ENCODE assay signal across 34 cellular contexts in the genomic region with DNA sequence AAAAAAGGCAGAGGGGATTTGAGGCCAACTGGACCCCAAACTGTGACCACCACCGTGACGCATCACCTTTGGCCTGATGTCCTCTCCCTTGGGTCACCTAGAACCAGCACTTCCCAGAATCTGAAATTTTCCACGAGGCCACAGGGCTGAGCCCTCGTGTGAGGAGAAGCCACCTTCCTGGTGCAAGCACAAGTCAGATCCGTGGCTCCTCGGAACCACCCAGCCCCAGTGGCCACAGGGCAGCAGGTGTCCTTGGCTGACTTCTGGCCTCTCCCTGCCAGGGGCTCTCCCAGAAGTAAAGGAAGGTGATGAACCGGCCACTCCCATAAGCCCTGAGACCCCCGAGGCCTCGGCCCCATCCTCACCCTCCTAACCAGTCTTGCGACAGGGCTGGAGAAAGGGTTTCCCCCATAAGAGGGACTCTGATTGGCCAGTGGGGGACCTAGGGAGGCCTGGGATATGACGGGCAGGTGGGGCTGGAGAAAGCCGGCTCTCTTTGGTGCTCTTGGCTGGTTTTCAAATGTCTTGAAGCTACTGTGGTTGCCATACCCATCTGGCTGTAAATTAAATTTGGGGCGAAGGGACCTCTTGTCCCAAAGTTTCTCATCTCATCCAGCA. TPM values are rescaled to one million over a fixed set of nuclear protein-coding genes. Genes with fewer than 3 reads are reported as not detected.
"Had no signal": no experiment of that assay in that cellular context is flagged by ENCODE, and none has a peak within 500 bp of the region (broad histone marks: within the 10 kb centered on the region; RNA-seq: fewer than 3 reads in every experiment).

No MANE protein-coding gene starts in this region.

- H3K27me3 ChIP-seq: MG63, Peyer's patch had no signal

- H3K27ac Mint-ChIP-seq: activated CD4-positive, alpha-beta memory T cell treated with anti-CD3 and anti-CD28 coated beads, Interleukin-2, amount 10 ng/mL, durations not matched to agents 7 days and 5 days; activated CD8-positive, alpha-beta memory T cell treated with anti-CD3 and anti-CD28 coated beads, Interleukin-2, amount 10 ng/mL, durations not matched to agents 7 days and 5 days; activated naive CD4-positive, alpha-beta T cell treated with anti-CD3 and anti-CD28 coated beads, Interleukin-2, amount 10 ng/mL, durations not matched to agents 7 days and 5 days; activated naive CD8-positive, alpha-beta T cell; activated naive CD8-positive, alpha-beta T cell treated with anti-CD3 and anti-CD28 coated beads, Interleukin-2, amount 50 U/mL, for 24 hours; brain had no signal

- H3K9me3 Mint-ChIP-seq: activated CD4-positive, alpha-beta memory T cell treated with anti-CD3 and anti-CD28 coated beads, Interleukin-2, amount 10 ng/mL, durations not matched to agents 7 days and 5 days; activated naive CD4-positive, alpha-beta T cell treated with anti-CD3 and anti-CD28 coated beads, Interleukin-2, amount 10 ng/mL, durations not matched to agents 7 days and 5 days; activated naive CD8-positive, alpha-beta T cell treated with anti-CD3 and anti-CD28 coated beads, Interleukin-2, amount 50 U/mL, for 24 hours; brain had no signal

- H3K27ac ChIP-seq: Peyer's patch, SK-N-MC, WERI-Rb-1 had no signal

- H3K27me3 Mint-ChIP-seq: activated naive CD8-positive, alpha-beta T cell had no signal

- H3K4me3 Mint-ChIP-seq: activated CD4-positive, alpha-beta memory T cell treated with anti-CD3 and anti-CD28 coated beads, Interleukin-2, amount 10 ng/mL, durations not matched to agents 7 days and 5 days; activated CD8-positive, alpha-beta memory T cell treated with anti-CD3 and anti-CD28 coated beads, Interleukin-2, amount 10 ng/mL, durations not matched to agents 7 days and 5 days; activated naive CD4-positive, alpha-beta T cell treated with anti-CD3 and anti-CD28 coated beads, Interleukin-2, amount 10 ng/mL, durations not matched to agents 7 days and 5 days; activated naive CD8-positive, alpha-beta T cell; activated naive CD8-positive, alpha-beta T cell treated with anti-CD3 and anti-CD28 coated beads, Interleukin-2, amount 50 U/mL, for 24 hours; brain had no signal

- H3K9me3 ChIP-seq: MG63, Peyer's patch had no signal

- DNase-seq: activated CD4-positive, alpha-beta memory T cell treated with anti-CD3 and anti-CD28 coated beads, Interleukin-2, amount 10 ng/mL, durations not matched to agents 7 days and 5 days; activated CD4-positive, alpha-beta T cell treated with anti-CD3 and anti-CD28 coated beads for 1 hour; activated CD4-positive, alpha-beta T cell treated with anti-CD3 and anti-CD28 coated beads for 48 hours; activated CD4-positive, CD25-positive, alpha-beta regulatory T cell; activated CD8-positive, alpha-beta memory T cell treated with anti-CD3 and anti-CD28 coated beads for 24 hours; activated CD8-positive, alpha-beta memory T cell treated with anti-CD3 and anti-CD28 coated beads, Interleukin-2, amount 10 ng/mL, durations not matched to agents 7 days and 5 days; activated CD8-positive, alpha-beta memory T cell treated with anti-CD3 and anti-CD28 coated beads, Interleukin-2, amount 50 U/mL, for 48 hours; activated effector memory CD4-positive, alpha-beta T cell treated with Interleukin-2 at 50 U/mL for 16 hours; activated naive CD4-positive, alpha-beta T cell treated with anti-CD3 and anti-CD28 coated beads, Interleukin-2, amount 10 ng/mL, durations not matched to agents 7 days and 5 days; activated naive CD8-positive, alpha-beta T cell treated with anti-CD3 and anti-CD28 coated beads, Interleukin-2, amount 50 U/mL, for 24 hours; activated T-cell treated with anti-CD3 and anti-CD28 coated beads, Interleukin-2, amount 50 U/mL, for 48 hours; anterior cingulate cortex; central memory CD4-positive, alpha-beta T cell; Karpas-422; MG63; NCI-H1048; NCI-H1105 treated with DMSO at 0.1 percent for 48 hours; NCI-H1436; NCI-H1694 treated with DMSO at 0.1 percent for 48 hours; NCI-H2029; NCI-H345; NCI-H524 treated with DMSO at 0.1 percent for 48 hours; PC-3; Peyer's patch; RPMI8226; SIG-M5; T1000; WERI-Rb-1 had no signal

- H3K36me3 Mint-ChIP-seq: activated CD8-positive, alpha-beta memory T cell treated with anti-CD3 and anti-CD28 coated beads, Interleukin-2, amount 10 ng/mL, durations not matched to agents 7 days and 5 days; activated naive CD4-positive, alpha-beta T cell treated with anti-CD3 and anti-CD28 coated beads, Interleukin-2, amount 10 ng/mL, durations not matched to agents 7 days and 5 days; activated naive CD8-positive, alpha-beta T cell; brain had no signal

- H3K4me3 ChIP-seq: K562, MG63, Peyer's patch, SK-N-MC had no signal

- H3K36me3 ChIP-seq: MG63, Peyer's patch, WERI-Rb-1 had no signal

RNA-seq across cellular contexts. Expression of a gene that starts 20.9 kb away (rescaled TPM):
- total RNA-seq: activated CD4-positive, alpha-beta memory T cell treated with anti-CD3 and anti-CD28 coated beads, Interleukin-2, amount 10 ng/mL, durations not matched to agents 7 days and 5 days; activated CD8-positive, alpha-beta memory T cell treated with anti-CD3 and anti-CD28 coated beads, Interleukin-2, amount 10 ng/mL, durations not matched to agents 7 days and 5 days; K562; T-helper 1 cell treated with Interleukin-12 subunit alpha and Interleukin-12 subunit beta and Interleukin-4 antibody, amounts not matched to agents 30 ng/mL and 1 ng/mL, for 36 hours; T-helper 2 cell treated with Interferon-gamma antibody and Interleukin-4, amounts not matched to agents 100 ng/mL and 5 ng/mL, for 36 hours had no signal
